Comparison of ENCODE assay signal across 25 cellular contexts in the genomic region with DNA sequence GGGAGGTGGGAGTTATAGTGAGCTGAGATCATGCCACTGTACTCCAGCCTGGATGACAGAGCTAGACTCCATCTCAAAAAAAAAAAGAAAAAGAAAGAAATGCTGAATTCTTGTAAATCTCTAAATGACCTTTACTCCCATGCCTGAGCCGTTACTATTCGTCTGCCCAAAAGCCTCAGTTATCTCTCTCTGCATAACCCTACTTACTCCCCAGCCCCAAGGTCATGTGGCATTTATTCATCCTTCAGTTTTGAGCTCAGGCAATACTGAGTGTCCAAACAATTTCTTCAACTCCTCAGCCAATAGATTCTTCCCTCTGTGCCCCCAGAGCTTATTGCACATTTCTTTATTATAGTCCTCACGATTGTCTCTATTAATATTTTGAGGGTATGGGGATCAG.
"Had no signal": no experiment of that assay in that cellular context is flagged by ENCODE, and none has a peak within 500 bp of the region (broad histone marks: within the 10 kb centered on the region; RNA-seq: fewer than 3 reads in every experiment).

No MANE protein-coding gene starts in this region.

- H3K36me3 Mint-ChIP-seq: natural killer cell had no signal

- H3K4me1 Mint-ChIP-seq: mesothelial cell of epicardium had no signal

- H3K27ac Mint-ChIP-seq: activated CD4-positive, alpha-beta memory T cell treated with anti-CD3 and anti-CD28 coated beads for 36 hours; activated naive CD8-positive, alpha-beta T cell treated with anti-CD3 and anti-CD28 coated beads, Interleukin-2, amount 10 ng/mL, durations not matched to agents 7 days and 5 days; mesothelial cell of epicardium; stimulated activated naive CD8-positive, alpha-beta T cell treated with anti-CD3 and anti-CD28 coated beads, Interleukin-15, amount 100 ng/mL, for 72 hours had no signal

- H3K36me3 ChIP-seq: breast epithelium had no signal

- H3K27me3 Mint-ChIP-seq: activated CD4-positive, alpha-beta memory T cell treated with anti-CD3 and anti-CD28 coated beads for 36 hours; activated naive CD8-positive, alpha-beta T cell treated with anti-CD3 and anti-CD28 coated beads, Interleukin-2, amount 10 ng/mL, durations not matched to agents 7 days and 5 days; stimulated activated naive CD8-positive, alpha-beta T cell treated with anti-CD3 and anti-CD28 coated beads, Interleukin-15, amount 100 ng/mL, for 72 hours had no signal

- H3K27me3 ChIP-seq: breast epithelium, gastroesophageal sphincter, heart left ventricle, SJCRH30, suprapubic skin, transverse colon had no signal

- H3K9me3 Mint-ChIP-seq: activated CD4-positive, alpha-beta memory T cell treated with anti-CD3 and anti-CD28 coated beads for 36 hours; activated naive CD8-positive, alpha-beta T cell treated with anti-CD3 and anti-CD28 coated beads, Interleukin-2, amount 10 ng/mL, durations not matched to agents 7 days and 5 days; mesothelial cell of epicardium; natural killer cell; stimulated activated naive CD8-positive, alpha-beta T cell treated with anti-CD3 and anti-CD28 coated beads, Interleukin-15, amount 100 ng/mL, for 72 hours had no signal

- H3K9me3 ChIP-seq: breast epithelium, gastroesophageal sphincter, heart left ventricle, SJCRH30, suprapubic skin, transverse colon had no signal

- H3K4me1 ChIP-seq: breast epithelium had no signal

- DNase-seq: activated CD4-positive, alpha-beta memory T cell treated with anti-CD3 and anti-CD28 coated beads for 36 hours; activated CD4-positive, alpha-beta T cell treated with anti-CD3 and anti-CD28 coated beads for 48 hours; activated CD4-positive, CD25-positive, alpha-beta regulatory T cell; activated naive CD4-positive, alpha-beta T cell treated with Interleukin-2 at 50 U/mL for 16 hours; activated naive CD8-positive, alpha-beta T cell treated with anti-CD3 and anti-CD28 coated beads, Interleukin-2, amount 10 ng/mL, durations not matched to agents 7 days and 5 days; activated T-cell treated with anti-CD3 and anti-CD28 coated beads, Interleukin-2, amount 50 U/mL, for 48 hours; aorta; cerebellar nuclear complex; cortex of kidney; heart left ventricle; islet precursor cell; left cardiac atrium; natural killer cell; posterior cingulate gyrus; SJCRH30; stimulated activated CD4-positive, alpha-beta T cell treated with anti-CD3 and anti-CD28 coated beads, Interleukin-12 subunit alpha, Interleukin-12 subunit beta, amount 100 ng/mL, for 4 hours; stimulated activated naive CD8-positive, alpha-beta T cell treated with anti-CD3 and anti-CD28 coated beads, Interleukin-15, amount 100 ng/mL, for 72 hours; T1000; transverse colon had no signal

- H3K27ac ChIP-seq: breast epithelium, epithelial cell of prostate, gastroesophageal sphincter, heart left ventricle, SJCRH30, suprapubic skin, transverse colon had no signal

- H3K4me3 ChIP-seq: breast epithelium, gastroesophageal sphincter, heart left ventricle, lung, SJCRH30, suprapubic skin, transverse colon had no signal

- ATAC-seq: gastroesophageal sphincter; left cardiac atrium; natural killer cell; stimulated activated naive CD8-positive, alpha-beta T cell treated with anti-CD3 and anti-CD28 coated beads, Interleukin-15, amount 100 ng/mL, for 72 hours had no signal

- H3K4me3 Mint-ChIP-seq: activated CD4-positive, alpha-beta memory T cell treated with anti-CD3 and anti-CD28 coated beads for 36 hours; activated naive CD8-positive, alpha-beta T cell treated with anti-CD3 and anti-CD28 coated beads, Interleukin-2, amount 10 ng/mL, durations not matched to agents 7 days and 5 days; mesothelial cell of epicardium; natural killer cell; stimulated activated naive CD8-positive, alpha-beta T cell treated with anti-CD3 and anti-CD28 coated beads, Interleukin-15, amount 100 ng/mL, for 72 hours had no signal
